In genomic region chr4:109708990-109709389, GRCh38 we compare ENCODE assay signal across 14 cellular contexts. TPM values are rescaled to one million over a fixed set of nuclear protein-coding genes. Genes with fewer than 3 reads are reported as not detected.
DNase-seq lines count a peak whose midpoint lies in the region; ATAC-seq and TF ChIP-seq lines count a peak whose summit lies in the region.
"Had no signal": no experiment of that assay in that cellular context is flagged by ENCODE, and none has a peak within 500 bp of the region (broad histone marks: within the 10 kb centered on the region; RNA-seq: fewer than 3 reads in every experiment).

No MANE protein-coding gene starts in this region.

- H3K36me3 ChIP-seq in BE2C, result no peaks in the 10 kb centered on the region

- no peaks in the 10 kb centered on the region; the same call in 1 of the 2 replicates for H3K4me1 ChIP-seq in BE2C

- H3K4me3 ChIP-seq in BE2C (ENCODE audit: low read depth, low read length), result no peak overlapping the region

- ATAC-seq in GM18498 (IDR thresholded peaks at IDR 0.05; ENCODE audit: unreplicated experiment) (peak; percentile 98), GM19452 (IDR thresholded peaks at IDR 0.05; ENCODE audit: unreplicated experiment) (peak; percentile 81), HG02759 (IDR thresholded peaks at IDR 0.05; ENCODE audit: unreplicated experiment) (peak; percentile 88), HG03354 (IDR thresholded peaks at IDR 0.05; ENCODE audit: poor library complexity, severe bottlenecking, unreplicated experiment) (peak; percentile 90)
- ATAC-seq: activated CD8-positive, alpha-beta memory T cell treated with anti-CD3 and anti-CD28 coated beads, Interleukin-2, amount 10 ng/mL, durations not matched to agents 7 days and 5 days; Panc1 had no signal

- H3K9me3 ChIP-seq in BE2C, result no peaks in the 10 kb centered on the region

- DNase-seq in Ammon's horn (ENCODE audit: low spot score) (no peak), BE2C (no peak), SIG-M5 (lab: John Stamatoyannopoulos, UW) (no peak)
- DNase-seq in effector CD8-positive, alpha-beta T cell (lab: John Stamatoyannopoulos, UW), result no peak
- DNase-seq: ACHN; activated CD8-positive, alpha-beta memory T cell treated with anti-CD3 and anti-CD28 coated beads, Interleukin-2, amount 10 ng/mL, durations not matched to agents 7 days and 5 days; HFFc6; mesenchymal stem cell; T1000 had no signal

- H3K27me3 ChIP-seq in BE2C, result no peaks in the 10 kb centered on the region; the same call in 1 of the 2 replicates

- no peak for TF ChIP-seq CTCF in BE2C (IDR thresholded peaks at IDR 0.05; ENCODE audit: low read depth, low read length)

RNA-seq across cellular contexts. Expression of gene CASP6, which starts 5.7 kb away (rescaled TPM):
- not detected for polyA plus RNA-seq in BE2C (2012; ENCODE audit: insufficient read depth, insufficient read length, low read depth)

RNA-seq across cellular contexts. Expression of gene PLA2G12A, which starts 20.9 kb away (rescaled TPM):
- polyA plus RNA-seq in BE2C (2012; ENCODE audit: insufficient read depth, insufficient read length, low read depth), result 11.7 TPM
